In the genomic region with DNA sequence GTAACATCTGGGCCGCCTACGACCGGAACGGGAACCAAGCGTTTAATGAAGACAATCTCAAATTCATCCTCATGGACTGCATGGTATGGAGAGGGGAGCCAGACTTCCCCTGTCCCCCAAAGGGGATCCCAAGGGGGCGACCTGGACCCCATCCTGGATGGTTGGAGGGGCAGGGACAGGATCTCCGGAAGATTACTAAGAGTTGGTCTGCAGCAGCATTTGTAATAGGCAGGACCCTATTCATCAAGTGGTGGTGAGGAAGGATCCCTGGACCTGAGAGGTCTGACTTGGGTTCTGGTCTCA, we compare ENCODE assay signal across 9 cellular contexts. TPM values are rescaled to one million over a fixed set of nuclear protein-coding genes. Genes with fewer than 3 reads are reported as not detected.
DNase-seq lines count a peak whose midpoint lies in the region; ATAC-seq, FAIRE-seq and TF ChIP-seq lines count a peak whose summit lies in the region.
"Had no signal": no experiment of that assay in that cellular context is flagged by ENCODE, and none has a peak within 500 bp of the region (broad histone marks: within the 10 kb centered on the region; RNA-seq: fewer than 3 reads in every experiment).

No MANE protein-coding gene starts in this region.

- H3K4me1 ChIP-seq in right atrium auricular region (peaks cover 0 to 33% of the 10 kb centered on the region in 2 donors), mucosa of rectum (ENCODE audit: control insufficient read depth in 2 of 2, insufficient read depth in 2 of 2, low read length in 2 of 2) (peaks cover 8 to 9% of the 10 kb centered on the region in 2 donors), aorta (ENCODE audit: control insufficient read depth in 1 of 2, insufficient read depth in 2 of 2, low read length in 2 of 2) (no peaks in the 10 kb centered on the region)

- no peak for DNase-seq in right atrium auricular region (ENCODE audit: low spot score)
- no peak for DNase-seq in Right ventricle myocardium superior
- no peak for DNase-seq in bronchial epithelial cell (ENCODE audit: low read depth)
- no peak for DNase-seq in aorta
- DNase-seq in HK-2 (ENCODE audit: unreplicated experiment): no peak

- H3K27ac ChIP-seq in right atrium auricular region (peak overlapping the region; percentile 96 to 97), mucosa of rectum (ENCODE audit: low read depth in 2 of 2, low read length in 2 of 2) (peak overlapping the region; percentile 69 to 93), aorta (ENCODE audit: low read depth in 1 of 2, low read length in 2 of 2) (peak overlapping the region in 1 of 2 donors; percentile 20)

- H3K4me3 ChIP-seq in right atrium auricular region (peak overlapping the region; percentile 86 to 99), bronchial epithelial cell (ENCODE audit: low read depth, low read length) (peak overlapping the region; percentile 81), mucosa of rectum (ENCODE audit: low read length in 2 of 2) (peak overlapping the region; percentile 95 to 96), aorta (ENCODE audit: low read length in 2 of 2) (peak overlapping the region; percentile 8 to 69)

- H3K9ac ChIP-seq in mucosa of rectum (ENCODE audit: low read depth in 1 of 2, low read length in 2 of 2): peak overlapping the region; percentile 84 to 92

- intact Hi-C loops in Right ventricle myocardium superior (cut with DNase I) (no loop called here), aorta (cut with DNase I) (no loop called here)

- TF ChIP-seq CTCF in right atrium auricular region (IDR thresholded peaks at IDR 0.05) (no peak), bronchial epithelial cell (IDR thresholded peaks at IDR 0.05; ENCODE audit: insufficient read depth, low read length, severe bottlenecking) (no peak)

- WGBS in aorta, 2 donors: 0 to 1% methylated on average over 7 of the region's 7 CpGs

- no peak for ATAC-seq in Right ventricle myocardium superior (ENCODE audit: poor library complexity)
- ATAC-seq in aorta (ENCODE audit: low FRiP score): no peak
- ATAC-seq in HG03280 (IDR thresholded peaks at IDR 0.05; ENCODE audit: unreplicated experiment): no peak
- ATAC-seq in GM18870 (IDR thresholded peaks at IDR 0.05; ENCODE audit: unreplicated experiment): no peak

- H3K9me3 ChIP-seq in right atrium auricular region (no peaks in the 10 kb centered on the region), mucosa of rectum (ENCODE audit: control insufficient read depth in 2 of 2, low read length in 2 of 2) (no peaks in the 10 kb centered on the region), aorta (ENCODE audit: control insufficient read depth, low read length) (no peaks in the 10 kb centered on the region)

- no peak for FAIRE-seq in bronchial epithelial cell (lab: Jason Lieb, UNC)

- H3K36me3 ChIP-seq in right atrium auricular region: no peaks in the 10 kb centered on the region
- peaks cover 6% of the 10 kb centered on the region for H3K36me3 ChIP-seq in bronchial epithelial cell (ENCODE audit: control insufficient read depth, insufficient read depth, low read length)
- peaks cover 6% of the 10 kb centered on the region in 2 donors for H3K36me3 ChIP-seq in mucosa of rectum (ENCODE audit: control insufficient read depth in 2 of 2, insufficient read depth in 2 of 2, low read length in 2 of 2)
- no peaks in the 10 kb centered on the region for H3K36me3 ChIP-seq in aorta (ENCODE audit: control insufficient read depth in 1 of 2, insufficient read depth in 2 of 2, low read length in 1 of 2)

- no peaks in the 10 kb centered on the region for H3K27me3 ChIP-seq in right atrium auricular region
- H3K27me3 ChIP-seq in bronchial epithelial cell (ENCODE audit: control insufficient read depth, insufficient read depth, low read length): no peaks in the 10 kb centered on the region
- no peaks in the 10 kb centered on the region for H3K27me3 ChIP-seq in mucosa of rectum (ENCODE audit: control insufficient read depth in 2 of 2, insufficient read depth in 2 of 2, low read length in 2 of 2)
- no peaks in the 10 kb centered on the region for H3K27me3 ChIP-seq in aorta (ENCODE audit: control insufficient read depth in 1 of 2, insufficient read depth in 2 of 2, low read length in 1 of 2)

RNA-seq across cellular contexts. Expression of a gene that starts 0.7 kb away (rescaled TPM):
- total RNA-seq in right atrium auricular region: 10 to 100 TPM; 46.1 to 50.7 TPM
- total RNA-seq in Right ventricle myocardium superior: 64.4 TPM
- total RNA-seq in bronchial epithelial cell: 46.6 and 74.6 TPM in 2 replicates
- total RNA-seq in aorta: 10 to 100 TPM; 31.6 to 41.2 TPM
- polyA plus RNA-seq in aorta: 100 to 1,000 TPM in 1 of 2 donors, 10 to 100 TPM in 1; 78.3 to 129 TPM

RNA-seq across cellular contexts. Expression of a gene that starts 1.7 kb away (rescaled TPM):
- total RNA-seq in right atrium auricular region (10 to 100 TPM; 14.6 to 25.9 TPM), Right ventricle myocardium superior (30.4 TPM), bronchial epithelial cell (13.7 and 17.4 TPM in 2 replicates), aorta (10 to 100 TPM; 23.8 to 25.7 TPM)
- polyA plus RNA-seq in aorta: 10 to 100 TPM; 14.5 to 16.0 TPM

RNA-seq across cellular contexts. Expression of a gene that starts 5.7 kb away (rescaled TPM):
- under 1 TPM in 1 of 2 donors, not detected in 1; 0.98 TPM for total RNA-seq in right atrium auricular region
- total RNA-seq in Right ventricle myocardium superior: not detected
- 30.3 and 83.7 TPM in 2 replicates for total RNA-seq in bronchial epithelial cell
- not detected for total RNA-seq in aorta
- polyA plus RNA-seq in aorta: 10 to 100 TPM in 1 of 2 donors, 1 to 10 TPM in 1; 1.5 to 32.4 TPM
- total RNA-seq: M059J had no signal

RNA-seq across cellular contexts. Expression of a gene that starts 27.0 kb away (rescaled TPM):
- total RNA-seq in right atrium auricular region (under 1 TPM; 0.15 to 0.47 TPM), Right ventricle myocardium superior (0.16 TPM), bronchial epithelial cell (0.13 and 0.53 TPM in 2 replicates), aorta (1 to 10 TPM; 1.2 to 1.6 TPM)
- under 1 TPM; 0.03 to 0.13 TPM for polyA plus RNA-seq in aorta

RNA-seq across cellular contexts. Expression of a gene that starts 34.5 kb away (rescaled TPM):
- total RNA-seq in right atrium auricular region (100 to 1,000 TPM in 1 of 2 donors, 10 to 100 TPM in 1; 87.6 to 206 TPM), Right ventricle myocardium superior (66.9 TPM), bronchial epithelial cell (225 and 564 TPM in 2 replicates), aorta (100 to 1,000 TPM; 151 to 152 TPM)
- 100 to 1,000 TPM; 232 to 245 TPM for polyA plus RNA-seq in aorta

Comparison
In these comparisons a context has a peak if more than half of its experiments do, and no peak if none do; other contexts are left out.
1. H3K4me3 ChIP-seq: peak in every context shown above with its lines; median percentile 96 in mucosa of rectum; 92 in right atrium auricular region; 81 in bronchial epithelial cell; 38 in aorta.
2. RNA of a gene that starts 5.7 kb away (total RNA-seq): 30.3 to 83.7 TPM in bronchial epithelial cell; 0.98 TPM in right atrium auricular region, not detected in aorta and not detected in Right ventricle myocardium superior (single experiment); every median in the first group is over 10 times any median in the second.